Comparison of ENCODE assay signal across 12 cellular contexts in genomic region chr13:42274386-42275097, GRCh38. TPM values are rescaled to one million over a fixed set of nuclear protein-coding genes. Genes with fewer than 3 reads are reported as not detected.
A peak's percentile ranks its signal among the peaks of the same experiment; 100 is the strongest.
DNase-seq lines count a peak whose midpoint lies in the region; ATAC-seq and TF ChIP-seq lines count a peak whose summit lies in the region.
"Had no signal": no experiment of that assay in that cellular context is flagged by ENCODE, and none has a peak within 500 bp of the region (broad histone marks: within the 10 kb centered on the region; RNA-seq: fewer than 3 reads in every experiment).

No MANE protein-coding gene starts in this region.

- H3K4me2 ChIP-seq in GM23248 (ENCODE audit: unreplicated experiment) (peak overlapping the region; percentile 89), neural cell (ENCODE audit: low read length) (no peak overlapping the region)

- no peak for TF ChIP-seq EP300 in neural cell (conservative IDR thresholded peaks at IDR 0.05; ENCODE audit: poor library complexity, severe bottlenecking)

- no peaks in the 10 kb centered on the region for H3K36me3 ChIP-seq in GM23248 (ENCODE audit: low read depth)
- H3K36me3 ChIP-seq in neural cell (ENCODE audit: insufficient read depth, low read length) = no peaks in the 10 kb centered on the region
- H3K36me3 ChIP-seq: upper lobe of left lung had no signal

- ATAC-seq in activated T-helper 17 cell treated with anti-CD3 and anti-CD28 coated beads, Interleukin-2, amount 50 U/mL, for 72 hours (replicated peaks) = no peak
- ATAC-seq: A549 had no signal

- 48 to 49% methylated on average over 10 of the region's 10 CpGs for WGBS in GM23248 (ENCODE audit: low coverage in 1 of 2, low lambda C conversion rate in 2 of 2, missing lambda C conversion rate in 2 of 2), 2 experiments

- H3K4me3 ChIP-seq in GM23248 (peak overlapping the region; percentile 85), neural cell (ENCODE audit: low read length) (peak overlapping the region; percentile 94)
- H3K4me3 ChIP-seq: A549, upper lobe of left lung had no signal

- H3K27me3 Mint-ChIP-seq in activated CD4-positive, alpha-beta T cell treated with anti-CD3 and anti-CD28 coated beads, Interleukin-2, amount 10 ng/mL, durations not matched to agents 24 days and 14 days = no peaks in the 10 kb centered on the region
- no peaks in the 10 kb centered on the region for H3K27me3 Mint-ChIP-seq in activated T-helper 17 cell treated with anti-CD3 and anti-CD28 coated beads, Interleukin-2, amount 50 U/mL, for 72 hours

- peak overlapping the region; percentile 51 for H3K4me3 Mint-ChIP-seq in activated CD4-positive, alpha-beta T cell treated with anti-CD3 and anti-CD28 coated beads, Interleukin-2, amount 10 ng/mL, durations not matched to agents 24 days and 14 days
- H3K4me3 Mint-ChIP-seq in activated T-helper 17 cell treated with anti-CD3 and anti-CD28 coated beads, Interleukin-2, amount 50 U/mL, for 72 hours = no peak overlapping the region

- no peak for TF ChIP-seq RAD21 in neural cell (conservative IDR thresholded peaks at IDR 0.05)

- peak overlapping the region; percentile 25; the same call in 1 of the 2 replicates for H2AFZ ChIP-seq in GM23248
- H2AFZ ChIP-seq in neural cell (ENCODE audit: low read depth, low read length) = no peak overlapping the region
- H2AFZ ChIP-seq: parathyroid adenoma had no signal

- peak overlapping the region; percentile 88 for H3K27ac Mint-ChIP-seq in activated CD4-positive, alpha-beta T cell treated with anti-CD3 and anti-CD28 coated beads, Interleukin-2, amount 10 ng/mL, durations not matched to agents 24 days and 14 days
- peak overlapping the region; percentile 97 for H3K27ac Mint-ChIP-seq in activated T-helper 17 cell treated with anti-CD3 and anti-CD28 coated beads, Interleukin-2, amount 50 U/mL, for 72 hours

- H3K4me1 Mint-ChIP-seq in activated CD4-positive, alpha-beta T cell treated with anti-CD3 and anti-CD28 coated beads, Interleukin-2, amount 10 ng/mL, durations not matched to agents 24 days and 14 days = peaks cover 55% of the 10 kb centered on the region
- peaks cover 47% of the 10 kb centered on the region for H3K4me1 Mint-ChIP-seq in activated T-helper 17 cell treated with anti-CD3 and anti-CD28 coated beads, Interleukin-2, amount 50 U/mL, for 72 hours

- H3K9me2 ChIP-seq in GM23248 (ENCODE audit: insufficient read depth) (no peaks in the 10 kb centered on the region; the same call in 1 of the 2 replicates), neural cell (ENCODE audit: insufficient read depth, low read length) (no peaks in the 10 kb centered on the region)

- H3K79me2 ChIP-seq in GM23248 (ENCODE audit: insufficient read depth) (peaks cover 74% of the 10 kb centered on the region), neural cell (replicated peaks; ENCODE audit: insufficient read depth, low read length) (peaks cover 53% of the 10 kb centered on the region)
- H3K79me2 ChIP-seq: parathyroid adenoma had no signal

- H3K36me3 Mint-ChIP-seq in activated CD4-positive, alpha-beta T cell treated with anti-CD3 and anti-CD28 coated beads, Interleukin-2, amount 10 ng/mL, durations not matched to agents 24 days and 14 days (ENCODE audit: low read depth) = peaks cover 34% of the 10 kb centered on the region
- peaks cover 52% of the 10 kb centered on the region for H3K36me3 Mint-ChIP-seq in activated T-helper 17 cell treated with anti-CD3 and anti-CD28 coated beads, Interleukin-2, amount 50 U/mL, for 72 hours (ENCODE audit: low read depth)

- in situ Hi-C loops in GM23248 (cut with MboI) = no loop called here

- TF ChIP-seq CTCF in neural cell (IDR thresholded peaks at IDR 0.05; ENCODE audit: poor library complexity, severe bottlenecking) = no peak

- H3K9ac ChIP-seq in GM23248 = peak overlapping the region; percentile 83
- no peak overlapping the region for H3K9ac ChIP-seq in neural cell (ENCODE audit: low read length)
- H3K9ac ChIP-seq: parathyroid adenoma had no signal

- no peak for DNase-seq in activated CD4-positive, alpha-beta T cell treated with anti-CD3 and anti-CD28 coated beads, Interleukin-2, amount 10 ng/mL, durations not matched to agents 24 days and 14 days
- no peak for DNase-seq in activated CD4-positive, alpha-beta T cell treated with anti-CD3 and anti-CD28 coated beads, Interleukin-2, amount 50 U/mL, for 1 hour
- no peak for DNase-seq in GM23248
- DNase-seq in activated effector memory CD4-positive, alpha-beta T cell treated with anti-CD3 and anti-CD28 coated beads, Interleukin-2, amount 50 U/mL, for 16 hours = no peak
- DNase-seq in Ammon's horn (ENCODE audit: low spot score) = no peak
- no peak for DNase-seq in GM03348 (ENCODE audit: low spot score)
- DNase-seq: activated CD4-positive, alpha-beta T cell treated with anti-CD3 and anti-CD28 coated beads for 48 hours; upper lobe of left lung had no signal

- H3K9me3 ChIP-seq in GM23248 (ENCODE audit: low read depth) (no peaks in the 10 kb centered on the region), neural cell (ENCODE audit: low read length) (no peaks in the 10 kb centered on the region)
- H3K9me3 ChIP-seq: A549, upper lobe of left lung had no signal

- H3F3A ChIP-seq in GM23248 (ENCODE audit: insufficient read depth) = peaks cover 9% of the 10 kb centered on the region
- H3F3A ChIP-seq in neural cell (ENCODE audit: insufficient read depth, low read length, poor library complexity, severe bottlenecking) = no peaks in the 10 kb centered on the region

- H4K20me1 ChIP-seq in GM23248 (ENCODE audit: insufficient read depth) (peaks cover 9% of the 10 kb centered on the region; the same call in 1 of the 2 replicates), neural cell (ENCODE audit: insufficient read depth) (no peaks in the 10 kb centered on the region)

- 0 out of 2 replicates have a peak overlapping the region, but pooled peaks have one; percentile 13 for H3K27ac ChIP-seq in GM23248
- no peak overlapping the region for H3K27ac ChIP-seq in neural cell (ENCODE audit: low read length)
- H3K27ac ChIP-seq: A549, parathyroid adenoma had no signal

- intact Hi-C loops in activated CD4-positive, alpha-beta T cell treated with anti-CD3 and anti-CD28 coated beads, Interleukin-2, amount 10 ng/mL, durations not matched to agents 24 days and 14 days (cut with micrococcal nuclease) = loop anchor here (1.0 to 10.0 kb wide), 7 partner anchors 53 to 817 kb away; partner anchors contain the start of gene RGCC

- peaks cover 24% of the 10 kb centered on the region for H3K4me1 ChIP-seq in GM23248 (ENCODE audit: insufficient read depth)
- H3K4me1 ChIP-seq: parathyroid adenoma had no signal

- no peaks in the 10 kb centered on the region for H3K27me3 ChIP-seq in GM23248 (replicated peaks; ENCODE audit: insufficient read depth)
- H3K27me3 ChIP-seq in neural cell (ENCODE audit: insufficient read depth, low read depth, low read length) = no peaks in the 10 kb centered on the region
- H3K27me3 ChIP-seq: upper lobe of left lung had no signal

- peaks cover 8% of the 10 kb centered on the region for H3K9me3 Mint-ChIP-seq in activated CD4-positive, alpha-beta T cell treated with anti-CD3 and anti-CD28 coated beads, Interleukin-2, amount 10 ng/mL, durations not matched to agents 24 days and 14 days
- H3K9me3 Mint-ChIP-seq in activated T-helper 17 cell treated with anti-CD3 and anti-CD28 coated beads, Interleukin-2, amount 50 U/mL, for 72 hours = no peaks in the 10 kb centered on the region

TF ChIP-seq in neural cell, 6 proteins besides CTCF, POLR2A, EP300 and RAD21:
- no peak for TF ChIP-seq SMC3 (conservative IDR thresholded peaks at IDR 0.05; ENCODE audit: poor library complexity)
- no peak for TF ChIP-seq MXI1 (conservative IDR thresholded peaks at IDR 0.05; ENCODE audit: poor library complexity, severe bottlenecking)
- no peak for TF ChIP-seq EZH2 (IDR thresholded peaks at IDR 0.05; ENCODE audit: borderline replicate concordance, insufficient read depth, low read length, poor library complexity, severe bottlenecking)
- TF ChIP-seq TAF1 (IDR thresholded peaks at IDR 0.05; ENCODE audit: low read depth) = no peak
- no peak for TF ChIP-seq POLR2AphosphoS5 (IDR thresholded peaks at IDR 0.05)
- TF ChIP-seq, protein P1, sequence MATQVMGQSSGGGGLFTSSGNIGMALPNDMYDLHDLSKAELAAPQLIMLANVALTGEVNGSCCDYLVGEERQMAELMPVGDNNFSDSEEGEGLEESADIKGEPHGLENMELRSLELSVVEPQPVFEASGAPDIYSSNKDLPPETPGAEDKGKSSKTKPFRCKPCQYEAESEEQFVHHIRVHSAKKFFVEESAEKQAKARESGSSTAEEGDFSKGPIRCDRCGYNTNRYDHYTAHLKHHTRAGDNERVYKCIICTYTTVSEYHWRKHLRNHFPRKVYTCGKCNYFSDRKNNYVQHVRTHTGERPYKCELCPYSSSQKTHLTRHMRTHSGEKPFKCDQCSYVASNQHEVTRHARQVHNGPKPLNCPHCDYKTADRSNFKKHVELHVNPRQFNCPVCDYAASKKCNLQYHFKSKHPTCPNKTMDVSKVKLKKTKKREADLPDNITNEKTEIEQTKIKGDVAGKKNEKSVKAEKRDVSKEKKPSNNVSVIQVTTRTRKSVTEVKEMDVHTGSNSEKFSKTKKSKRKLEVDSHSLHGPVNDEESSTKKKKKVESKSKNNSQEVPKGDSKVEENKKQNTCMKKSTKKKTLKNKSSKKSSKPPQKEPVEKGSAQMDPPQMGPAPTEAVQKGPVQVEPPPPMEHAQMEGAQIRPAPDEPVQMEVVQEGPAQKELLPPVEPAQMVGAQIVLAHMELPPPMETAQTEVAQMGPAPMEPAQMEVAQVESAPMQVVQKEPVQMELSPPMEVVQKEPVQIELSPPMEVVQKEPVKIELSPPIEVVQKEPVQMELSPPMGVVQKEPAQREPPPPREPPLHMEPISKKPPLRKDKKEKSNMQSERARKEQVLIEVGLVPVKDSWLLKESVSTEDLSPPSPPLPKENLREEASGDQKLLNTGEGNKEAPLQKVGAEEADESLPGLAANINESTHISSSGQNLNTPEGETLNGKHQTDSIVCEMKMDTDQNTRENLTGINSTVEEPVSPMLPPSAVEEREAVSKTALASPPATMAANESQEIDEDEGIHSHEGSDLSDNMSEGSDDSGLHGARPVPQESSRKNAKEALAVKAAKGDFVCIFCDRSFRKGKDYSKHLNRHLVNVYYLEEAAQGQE (IDR thresholded peaks at IDR 0.05; ENCODE audit: borderline replicate concordance) = no peak
TF ChIP-seq in neural cell: peak in this region for 0.

RNA-seq across cellular contexts. Expression of gene AKAP11, which starts 2.6 kb away (rescaled TPM):
- total RNA-seq in activated CD4-positive, alpha-beta T cell treated with anti-CD3 and anti-CD28 coated beads, Interleukin-2, amount 10 ng/mL, durations not matched to agents 24 days and 14 days = 38.7 and 39.9 TPM in 2 replicates
- 25.3 and 29.0 TPM in 2 replicates for total RNA-seq in GM23248 (2014; rRNA removed; shearing (Covaris generic))
- polyA plus RNA-seq in GM23248 (2016; fragmentation: Nextera tagmentation; extraction: Ambion mirVana) (5.2 and 5.3 TPM in 2 replicates), neural cell (19.4 and 20.9 TPM in 2 replicates)
- 10 to 100 TPM; 30.3 to 48.6 TPM for total RNA-seq in activated T-helper 17 cell treated with anti-CD3 and anti-CD28 coated beads, Interleukin-2, amount 50 U/mL, for 72 hours
- polyA minus RNA-seq in neural cell = 68.7 and 90.4 TPM in 2 replicates
